In genomic region chr10:43124574-43125273, GRCh38 we compare ENCODE assay signal across 33 cellular contexts. TPM values are rescaled to one million over a fixed set of nuclear protein-coding genes. Genes with fewer than 3 reads are reported as not detected.
DNase-seq lines count a peak whose midpoint lies in the region; ATAC-seq, FAIRE-seq and TF ChIP-seq lines count a peak whose summit lies in the region.
"Had no signal": no experiment of that assay in that cellular context is flagged by ENCODE, and none has a peak within 500 bp of the region (broad histone marks: within the 10 kb centered on the region; RNA-seq: fewer than 3 reads in every experiment).

No MANE protein-coding gene starts in this region.

- CTCF ChIA-PET in activated CD4-positive, alpha-beta memory T cell treated with anti-CD3 and anti-CD28 coated beads, Interleukin-2, amount 10 ng/mL, durations not matched to agents 7 days and 5 days (lab: Charles Lee): no interaction called here
- CTCF ChIA-PET in activated CD4-positive, alpha-beta memory T cell treated with anti-CD3 and anti-CD28 coated beads for 36 hours (lab: Charles Lee): interaction anchor here (1.0 kb wide), 1 partner anchor 80 kb away, joined by 3 read pairs; no protein-coding TSS in a partner anchor

- H3K4me1 Mint-ChIP-seq in activated CD4-positive, alpha-beta memory T cell treated with anti-CD3 and anti-CD28 coated beads, Interleukin-2, amount 10 ng/mL, durations not matched to agents 7 days and 5 days: peaks cover 86% of the 10 kb centered on the region
- peaks cover 46% of the 10 kb centered on the region for H3K4me1 Mint-ChIP-seq in activated CD4-positive, alpha-beta memory T cell treated with anti-CD3 and anti-CD28 coated beads for 36 hours (ENCODE audit: low read depth)

- no peaks in the 10 kb centered on the region for H3K27me3 Mint-ChIP-seq in activated CD4-positive, alpha-beta memory T cell treated with anti-CD3 and anti-CD28 coated beads, Interleukin-2, amount 10 ng/mL, durations not matched to agents 7 days and 5 days
- no peaks in the 10 kb centered on the region for H3K27me3 Mint-ChIP-seq in activated CD4-positive, alpha-beta memory T cell treated with anti-CD3 and anti-CD28 coated beads for 36 hours
- H3K27me3 Mint-ChIP-seq: activated naive CD8-positive, alpha-beta T cell treated with anti-CD3 and anti-CD28 coated beads, Interleukin-2, amount 10 ng/mL, durations not matched to agents 7 days and 5 days had no signal

- H3K36me3 ChIP-seq in WERI-Rb-1: no peaks in the 10 kb centered on the region
- H3K36me3 ChIP-seq in transverse colon: no peaks in the 10 kb centered on the region
- H3K36me3 ChIP-seq: gastrocnemius medialis, pancreas, Peyer's patch, right atrium auricular region, tibial nerve had no signal

- H3K27ac ChIP-seq in WERI-Rb-1 (no peak overlapping the region), transverse colon (no peak overlapping the region)
- H3K27ac ChIP-seq: gastrocnemius medialis, pancreas, Peyer's patch, right atrium auricular region, tibial nerve had no signal

- H3K4me1 ChIP-seq in transverse colon: peaks cover 0 to 7% (median 0%) of the 10 kb centered on the region in 4 donors
- H3K4me1 ChIP-seq: BE2C, Caco-2, gastrocnemius medialis, pancreas, right atrium auricular region had no signal

- no peak overlapping the region for H3K4me3 Mint-ChIP-seq in activated CD4-positive, alpha-beta memory T cell treated with anti-CD3 and anti-CD28 coated beads, Interleukin-2, amount 10 ng/mL, durations not matched to agents 7 days and 5 days
- H3K4me3 Mint-ChIP-seq in activated CD4-positive, alpha-beta memory T cell treated with anti-CD3 and anti-CD28 coated beads for 36 hours: no peak overlapping the region
- H3K4me3 Mint-ChIP-seq: activated naive CD8-positive, alpha-beta T cell treated with anti-CD3 and anti-CD28 coated beads, Interleukin-2, amount 10 ng/mL, durations not matched to agents 7 days and 5 days; naive thymus-derived CD8-positive, alpha-beta T cell; stimulated activated naive CD8-positive, alpha-beta T cell treated with anti-CD3 and anti-CD28 coated beads, Interleukin-15, amount 100 ng/mL, for 72 hours had no signal

- H3K27me3 ChIP-seq in WERI-Rb-1 (ENCODE audit: insufficient read depth, low read depth, severe bottlenecking): peaks cover 82% of the 10 kb centered on the region
- H3K27me3 ChIP-seq in transverse colon: no peaks in the 10 kb centered on the region
- H3K27me3 ChIP-seq: BE2C, gastrocnemius medialis, pancreas, Peyer's patch, right atrium auricular region, tibial nerve had no signal

- WGBS in transverse colon (ENCODE audit: low coverage in 1 of 2), 2 donors: 95% methylated on average over 9 of the region's 9 CpGs; no CpG with 5 or more reads in 1 of the 2 donors

- H3K27ac Mint-ChIP-seq in activated CD4-positive, alpha-beta memory T cell treated with anti-CD3 and anti-CD28 coated beads, Interleukin-2, amount 10 ng/mL, durations not matched to agents 7 days and 5 days: no peak overlapping the region
- H3K27ac Mint-ChIP-seq in activated CD4-positive, alpha-beta memory T cell treated with anti-CD3 and anti-CD28 coated beads for 36 hours: no peak overlapping the region
- H3K27ac Mint-ChIP-seq: activated naive CD8-positive, alpha-beta T cell treated with anti-CD3 and anti-CD28 coated beads, Interleukin-2, amount 10 ng/mL, durations not matched to agents 7 days and 5 days; naive thymus-derived CD8-positive, alpha-beta T cell; stimulated activated naive CD8-positive, alpha-beta T cell treated with anti-CD3 and anti-CD28 coated beads, Interleukin-15, amount 100 ng/mL, for 72 hours had no signal

- H3K9me3 ChIP-seq in WERI-Rb-1 (ENCODE audit: severe bottlenecking) (no peaks in the 10 kb centered on the region), transverse colon (no peaks in the 10 kb centered on the region)
- H3K9me3 ChIP-seq: BE2C, Caco-2, gastrocnemius medialis, pancreas, Peyer's patch, right atrium auricular region, tibial nerve had no signal

- H3K4me3 ChIP-seq in WERI-Rb-1 (ENCODE audit: low read depth, low read length) (no peak overlapping the region), transverse colon (no peak overlapping the region)
- H3K4me3 ChIP-seq: gastrocnemius medialis, pancreas, Peyer's patch, right atrium auricular region, tibial nerve had no signal

- intact Hi-C loops in activated CD4-positive, alpha-beta memory T cell treated with anti-CD3 and anti-CD28 coated beads for 36 hours (cut with micrococcal nuclease): loop anchor here (10.0 kb wide), 2 partner anchors 450 to 490 kb away; partner anchors contain the start of genes ZNF239 and ZNF33B
- intact Hi-C loops in transverse colon (cut with DNase I; ENCODE audit: low total_unique reads): no loop called here

- TF ChIP-seq CTCF in WERI-Rb-1 (IDR thresholded peaks at IDR 0.05; ENCODE audit: low read depth, low read length): no peak
- TF ChIP-seq CTCF in transverse colon (IDR thresholded peaks at IDR 0.05): no peak

- no peak for TF ChIP-seq POLR2A in transverse colon (IDR thresholded peaks at IDR 0.05)

- POLR2A ChIA-PET in activated CD4-positive, alpha-beta memory T cell treated with anti-CD3 and anti-CD28 coated beads, Interleukin-2, amount 10 ng/mL, durations not matched to agents 7 days and 5 days (lab: Charles Lee): interaction anchor here (5.6 to 14.0 kb wide), 2 partner anchors 8 to 15 kb away, joined by 59 to 415 read pairs; partner anchors contain the start of gene CSGALNACT2
- POLR2A ChIA-PET in activated CD4-positive, alpha-beta memory T cell treated with anti-CD3 and anti-CD28 coated beads for 36 hours (lab: Charles Lee): interaction anchor here (0.7 kb wide), 1 partner anchor 14 kb away, joined by 3 read pairs; the partner anchor contains the start of gene CSGALNACT2

- DNase-seq in activated CD4-positive, alpha-beta memory T cell treated with anti-CD3 and anti-CD28 coated beads, Interleukin-2, amount 10 ng/mL, durations not matched to agents 7 days and 5 days: peak; percentile 14
- no peak for DNase-seq in activated CD4-positive, alpha-beta memory T cell treated with anti-CD3 and anti-CD28 coated beads for 36 hours
- DNase-seq in WERI-Rb-1: peak; percentile 1
- peak; percentile 40 for DNase-seq in islet precursor cell
- DNase-seq in transverse colon: peak; percentile 6
- DNase-seq in frontal cortex (ENCODE audit: low spot score in 2 of 2): no peak
- DNase-seq: activated CD4-positive, CD25-positive, alpha-beta regulatory T cell treated with anti-CD3 and anti-CD28 coated beads, Interleukin-2, amount 50 U/mL, for 72 hours; activated naive CD8-positive, alpha-beta T cell treated with anti-CD3 and anti-CD28 coated beads, Interleukin-2, amount 10 ng/mL, durations not matched to agents 7 days and 5 days; BE2C; Caco-2; DND-41; effector CD4-positive, alpha-beta T cell; erythroblast; gastrocnemius medialis; hypothalamus; midbrain; naive thymus-derived CD8-positive, alpha-beta T cell; NCI-H1048; NCI-H187; NCI-H526; SIG-M5; stimulated activated CD4-positive, alpha-beta T cell treated with anti-CD3 and anti-CD28 coated beads, Interleukin-12 subunit alpha, Interleukin-12 subunit beta, amount 100 ng/mL, for 4 hours; stimulated activated CD4-positive, alpha-beta T cell treated with anti-CD3 and anti-CD28 coated beads, Interleukin-4, amount 100 ng/mL, for 24 hours; stimulated activated naive CD8-positive, alpha-beta T cell treated with anti-CD3 and anti-CD28 coated beads, Interleukin-15, amount 100 ng/mL, for 72 hours had no signal

- H3K9me3 Mint-ChIP-seq in activated CD4-positive, alpha-beta memory T cell treated with anti-CD3 and anti-CD28 coated beads, Interleukin-2, amount 10 ng/mL, durations not matched to agents 7 days and 5 days: no peaks in the 10 kb centered on the region
- no peaks in the 10 kb centered on the region for H3K9me3 Mint-ChIP-seq in activated CD4-positive, alpha-beta memory T cell treated with anti-CD3 and anti-CD28 coated beads for 36 hours
- H3K9me3 Mint-ChIP-seq: activated naive CD8-positive, alpha-beta T cell treated with anti-CD3 and anti-CD28 coated beads, Interleukin-2, amount 10 ng/mL, durations not matched to agents 7 days and 5 days; naive thymus-derived CD8-positive, alpha-beta T cell; stimulated activated naive CD8-positive, alpha-beta T cell treated with anti-CD3 and anti-CD28 coated beads, Interleukin-15, amount 100 ng/mL, for 72 hours had no signal

- ATAC-seq in HG02981 (IDR thresholded peaks at IDR 0.05; ENCODE audit: unreplicated experiment): no peak
- no peak for ATAC-seq in HG03521 (IDR thresholded peaks at IDR 0.05; ENCODE audit: unreplicated experiment)
- ATAC-seq: gastrocnemius medialis; naive thymus-derived CD8-positive, alpha-beta T cell; pancreas; stimulated activated naive CD8-positive, alpha-beta T cell treated with anti-CD3 and anti-CD28 coated beads, Interleukin-15, amount 100 ng/mL, for 72 hours had no signal

- in situ Hi-C loops in transverse colon (cut with MboI; ENCODE audit: low pct_ligation_motif_present in 1 of 4, low pct_unique_long_range_greater_than_20kb in 1 of 4, low sequenced_read_pairs in 3 of 4): loop anchor here in 1 of 4 donors (25.0 kb wide), 1 partner anchor 262 kb away; no protein-coding TSS in a partner anchor

- no peak for FAIRE-seq in frontal cortex (lab: Jason Lieb, UNC)
- FAIRE-seq: A204.1, H54, pancreas, TTC549 had no signal

- no peak for TF ChIP-seq EP300 in transverse colon (IDR thresholded peaks at IDR 0.05; ENCODE audit: low read depth)

- H3K36me3 Mint-ChIP-seq in activated CD4-positive, alpha-beta memory T cell treated with anti-CD3 and anti-CD28 coated beads, Interleukin-2, amount 10 ng/mL, durations not matched to agents 7 days and 5 days (ENCODE audit: low read depth): no peaks in the 10 kb centered on the region
- no peaks in the 10 kb centered on the region for H3K36me3 Mint-ChIP-seq in activated CD4-positive, alpha-beta memory T cell treated with anti-CD3 and anti-CD28 coated beads for 36 hours
- H3K36me3 Mint-ChIP-seq: activated naive CD8-positive, alpha-beta T cell treated with anti-CD3 and anti-CD28 coated beads, Interleukin-2, amount 10 ng/mL, durations not matched to agents 7 days and 5 days; naive thymus-derived CD8-positive, alpha-beta T cell had no signal

RNA-seq across cellular contexts. Expression of gene CSGALNACT2, which starts 13.5 kb away (rescaled TPM):
- total RNA-seq in activated CD4-positive, alpha-beta memory T cell treated with anti-CD3 and anti-CD28 coated beads, Interleukin-2, amount 10 ng/mL, durations not matched to agents 7 days and 5 days: 10 to 100 TPM; 64.8 to 66.2 TPM
- total RNA-seq in activated CD4-positive, alpha-beta memory T cell treated with anti-CD3 and anti-CD28 coated beads for 36 hours: 10 to 100 TPM; 30.2 to 32.3 TPM
- 10 to 100 TPM in 2 of 4 donors, 1 to 10 TPM in 2; 4.1 to 15.5 (median 10.9) TPM for total RNA-seq in transverse colon
- 87.2 TPM for total RNA-seq in frontal cortex

RNA-seq across cellular contexts. Expression of gene RET, which starts 47.9 kb away (rescaled TPM):
- under 1 TPM; 0.28 to 0.50 TPM for total RNA-seq in activated CD4-positive, alpha-beta memory T cell treated with anti-CD3 and anti-CD28 coated beads, Interleukin-2, amount 10 ng/mL, durations not matched to agents 7 days and 5 days
- under 1 TPM; 0.07 to 0.17 TPM for total RNA-seq in activated CD4-positive, alpha-beta memory T cell treated with anti-CD3 and anti-CD28 coated beads for 36 hours
- total RNA-seq in transverse colon (1 to 10 TPM in 3 of 4 donors, under 1 TPM in 1; 0.37 to 5.6 (median 1.4) TPM), frontal cortex (1.6 TPM)
- total RNA-seq: Caco-2; naive thymus-derived CD8-positive, alpha-beta T cell had no signal

Comparison
In these comparisons a context has a peak if more than half of its experiments do, and no peak if none do; other contexts are left out.
1. DNase-seq: peak in activated CD4-positive, alpha-beta memory T cell treated with anti-CD3 and anti-CD28 coated beads, Interleukin-2, amount 10 ng/mL, durations not matched to agents 7 days and 5 days (single experiment), WERI-Rb-1 (single experiment), islet precursor cell (single experiment) and transverse colon (single experiment); none in activated CD4-positive, alpha-beta memory T cell treated with anti-CD3 and anti-CD28 coated beads for 36 hours (single experiment) and frontal cortex (0 of 2).